Comparison of ENCODE assay signal across 9 cellular contexts in genomic region chr17:43983515-43984411, GRCh38. TPM values are rescaled to one million over a fixed set of nuclear protein-coding genes. Genes with fewer than 3 reads are reported as not detected.
A peak's percentile ranks its signal among the peaks of the same experiment; 100 is the strongest.
DNase-seq lines count a peak whose midpoint lies in the region; ATAC-seq, FAIRE-seq and TF ChIP-seq lines count a peak whose summit lies in the region.
"Had no signal": no experiment of that assay in that cellular context is flagged by ENCODE, and none has a peak within 500 bp of the region (broad histone marks: within the 10 kb centered on the region; RNA-seq: fewer than 3 reads in every experiment).

No MANE protein-coding gene starts in this region.

- H4K8ac ChIP-seq in mesenchymal stem cell (ENCODE audit: low read length): peak overlapping the region; percentile 56

- no peak overlapping the region for H3K4ac ChIP-seq in mesenchymal stem cell (ENCODE audit: low read depth in 1 of 2, low read length in 2 of 2)

- H3K27ac ChIP-seq in 22Rv1: no peak overlapping the region
- H3K27ac ChIP-seq in mesenchymal stem cell (ENCODE audit: low read length, poor library complexity, severe bottlenecking): no peak overlapping the region
- H3K27ac ChIP-seq in vagina: no peak overlapping the region
- H3K27ac ChIP-seq: adrenal gland had no signal

- no peak overlapping the region for H2BK15ac ChIP-seq in mesenchymal stem cell (ENCODE audit: low read depth, poor library complexity, severe bottlenecking)

- H2AFZ ChIP-seq in mesenchymal stem cell (ENCODE audit: low read depth, low read length): no peak overlapping the region

- H3K9ac ChIP-seq in mesenchymal stem cell (ENCODE audit: low read length): peak overlapping the region; percentile 71

- no peaks in the 10 kb centered on the region for H3K4me1 ChIP-seq in HAP-1
- H3K4me1 ChIP-seq in mesenchymal stem cell (ENCODE audit: control insufficient read depth, insufficient read depth, low read depth, low read length): peaks cover 12% of the 10 kb centered on the region
- peaks cover 13% of the 10 kb centered on the region for H3K4me1 ChIP-seq in vagina

- in situ Hi-C loops in HAP-1 (cut with MboI; ENCODE audit: low sequenced_read_pairs): no loop called here

- peak overlapping the region; percentile 29 for H4K91ac ChIP-seq in mesenchymal stem cell (ENCODE audit: low read length)

- H3K23ac ChIP-seq in mesenchymal stem cell (ENCODE audit: low read length in 2 of 2): peak overlapping the region in 1 of 2 experiments; percentile 64

- H3K27me3 ChIP-seq in HAP-1 (ENCODE audit: low read depth) (peaks cover 10% of the 10 kb centered on the region), bronchial epithelial cell (ENCODE audit: control insufficient read depth, insufficient read depth, low read length) (peaks cover 14% of the 10 kb centered on the region), mesenchymal stem cell (ENCODE audit: control insufficient read depth in 1 of 2, insufficient read depth in 1 of 2, low read length in 2 of 2) (peaks cover 43 to 53% of the 10 kb centered on the region in 2 experiments), vagina (no peaks in the 10 kb centered on the region)

- peak overlapping the region in 1 of 2 experiments; percentile 42 for H3K14ac ChIP-seq in mesenchymal stem cell (ENCODE audit: low read length in 2 of 2)

- TF ChIP-seq POLR2A in vagina (IDR thresholded peaks at IDR 0.05): no peak
- TF ChIP-seq POLR2A in GM18505 (IDR thresholded peaks at IDR 0.05; ENCODE audit: borderline replicate concordance, extremely low read depth, insufficient read depth, insufficient read length): no peak

- no peak overlapping the region for H2AK5ac ChIP-seq in mesenchymal stem cell (ENCODE audit: low read length, severe bottlenecking)

- ATAC-seq in GM18505 (IDR thresholded peaks at IDR 0.05; ENCODE audit: unreplicated experiment): no peak

- 1% methylated on average over 78 of the region's 78 CpGs for WGBS in mesenchymal stem cell

- DNase-seq in HAP-1 (ENCODE audit: low spot score in 2 of 2) (no peak), bronchial epithelial cell (ENCODE audit: low read depth) (no peak), mesenchymal stem cell (no peak), vagina (ENCODE audit: extremely low spot score in 2 of 2) (no peak), GDM1 (lab: John Stamatoyannopoulos, UW) (no peak), AG08395 (ENCODE audit: low spot score) (no peak)

- no peaks in the 10 kb centered on the region for H3K79me1 ChIP-seq in mesenchymal stem cell (replicated peaks; ENCODE audit: low read length, poor library complexity, severe bottlenecking)

- intact Hi-C loops in vagina (cut with DNase I): no loop called here

- H2BK120ac ChIP-seq in mesenchymal stem cell (ENCODE audit: low read depth, low read length): no peak overlapping the region

- peak overlapping the region; percentile 2; the same call in 1 of the 2 replicates for H3K4me3 ChIP-seq in HAP-1
- H3K4me3 ChIP-seq in bronchial epithelial cell (ENCODE audit: low read depth, low read length): peak overlapping the region; percentile 26
- H3K4me3 ChIP-seq in mesenchymal stem cell (ENCODE audit: insufficient read depth in 1 of 2, low read depth in 1 of 2, low read length in 2 of 2): peak overlapping the region; percentile 62 to 70
- peak overlapping the region; percentile 37 to 44 for H3K4me3 ChIP-seq in vagina

- H3K18ac ChIP-seq in mesenchymal stem cell (ENCODE audit: low read depth in 1 of 2, low read length in 2 of 2): peak overlapping the region in 1 of 2 experiments; percentile 44

- H3K9me3 ChIP-seq in HAP-1 (no peaks in the 10 kb centered on the region), mesenchymal stem cell (ENCODE audit: control insufficient read depth, low read length) (no peaks in the 10 kb centered on the region), vagina (no peaks in the 10 kb centered on the region)
- H3K9me3 ChIP-seq: adrenal gland had no signal

- no peak for FAIRE-seq in bronchial epithelial cell (lab: Jason Lieb, UNC)

- no peak overlapping the region for H2BK5ac ChIP-seq in mesenchymal stem cell (ENCODE audit: low read depth, low read length, poor library complexity, severe bottlenecking)

- peak; percentile 32 for TF ChIP-seq CTCF in 22Rv1 (IDR thresholded peaks at IDR 0.05)
- TF ChIP-seq CTCF in bronchial epithelial cell (IDR thresholded peaks at IDR 0.05; ENCODE audit: insufficient read depth, low read length, severe bottlenecking): peak; percentile 32
- no peak for TF ChIP-seq CTCF in vagina (IDR thresholded peaks at IDR 0.05)

- no peaks in the 10 kb centered on the region for H3K36me3 ChIP-seq in HAP-1 (replicated peaks)
- no peaks in the 10 kb centered on the region for H3K36me3 ChIP-seq in bronchial epithelial cell (ENCODE audit: control insufficient read depth, insufficient read depth, low read length)
- H3K36me3 ChIP-seq in mesenchymal stem cell (ENCODE audit: control insufficient read depth in 1 of 2, insufficient read depth in 2 of 2, low read depth in 1 of 2, low read length in 2 of 2): no peaks in the 10 kb centered on the region
- H3K36me3 ChIP-seq in vagina: no peaks in the 10 kb centered on the region
- H3K36me3 ChIP-seq: adrenal gland had no signal

- H2BK12ac ChIP-seq in mesenchymal stem cell (ENCODE audit: low read length in 2 of 2): no peak overlapping the region

- H3K4me2 ChIP-seq in mesenchymal stem cell (ENCODE audit: low read length, poor library complexity, severe bottlenecking): peak overlapping the region; percentile 97

RNA-seq across cellular contexts. Expression of gene NAGS, which starts 20.7 kb away (rescaled TPM):
- total RNA-seq in bronchial epithelial cell (17.8 and 25.3 TPM in 2 replicates), vagina (4.9 TPM)
- 0.86 TPM for polyA plus RNA-seq in mesenchymal stem cell (2013, experiment 1 of 2)
- 0.96 TPM for polyA plus RNA-seq in mesenchymal stem cell (2013, experiment 2 of 2)

RNA-seq across cellular contexts. Expression of gene PYY, which starts 30.0 kb away (rescaled TPM):
- 0.26 and 0.79 TPM in 2 replicates for total RNA-seq in bronchial epithelial cell
- polyA plus RNA-seq in mesenchymal stem cell (2013, experiment 1 of 2): not detected
- polyA plus RNA-seq in mesenchymal stem cell (2013, experiment 2 of 2): not detected
- total RNA-seq in vagina: not detected
- polyA plus RNA-seq: adrenal gland had no signal

RNA-seq across cellular contexts. Expression of gene TMEM101, which starts 31.0 kb away (rescaled TPM):
- total RNA-seq in bronchial epithelial cell (64.3 and 85.6 TPM in 2 replicates), vagina (33.6 TPM)
- polyA plus RNA-seq in mesenchymal stem cell (2013, experiment 1 of 2): 21.7 TPM
- 22.1 TPM for polyA plus RNA-seq in mesenchymal stem cell (2013, experiment 2 of 2)

RNA-seq across cellular contexts. Expression of gene PPY, which starts 41.5 kb away (rescaled TPM):
- total RNA-seq in bronchial epithelial cell: not detected in 2 replicates
- polyA plus RNA-seq in mesenchymal stem cell (2013, experiment 1 of 2): not detected
- polyA plus RNA-seq in mesenchymal stem cell (2013, experiment 2 of 2): not detected
- total RNA-seq in vagina: not detected
- total RNA-seq: adrenal gland had no signal
- polyA plus RNA-seq: adrenal gland had no signal

Comparison
In these comparisons a context has a peak if more than half of its experiments do, and no peak if none do; other contexts are left out.
1. CTCF ChIP-seq: peak in 22Rv1 (single experiment) and bronchial epithelial cell (single experiment); none in vagina (0 of 3).
2. H3K4me3 ChIP-seq: peak in every context shown above with its lines; median percentile 66 in mesenchymal stem cell; 40 in vagina; 26 in bronchial epithelial cell; 2 in HAP-1.